ENCODE assay signal across 8 cellular contexts in the genomic region with DNA sequence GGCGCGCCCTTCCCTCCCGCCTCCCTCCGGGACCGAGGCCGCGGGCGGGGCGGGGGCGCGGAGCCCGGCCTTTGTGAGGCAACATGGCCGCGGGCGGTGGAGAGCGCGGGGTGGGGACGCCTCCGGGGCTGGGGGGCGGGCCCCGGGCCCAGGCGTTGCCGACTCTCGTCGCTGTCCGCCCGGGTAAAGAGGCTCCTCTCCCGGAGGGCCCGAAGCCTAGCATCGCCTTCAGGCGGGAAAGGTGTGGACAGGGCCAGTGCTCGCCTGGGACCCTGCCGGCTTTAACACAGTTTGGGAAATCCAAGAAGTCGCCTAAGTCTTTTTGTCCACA. TPM values are rescaled to one million over a fixed set of nuclear protein-coding genes. Genes with fewer than 3 reads are reported as not detected.
DNase-seq lines count a peak whose midpoint lies in the region; ATAC-seq and TF ChIP-seq lines count a peak whose summit lies in the region.

No MANE protein-coding gene starts in this region.

- H3K4me1 ChIP-seq in PC-9 (replicated peaks; ENCODE audit: insufficient read depth), result peaks cover 4% of the 10 kb centered on the region; the same call in 1 of the 2 replicates

- peaks cover 50% of the 10 kb centered on the region for H3K79me2 ChIP-seq in PC-9 (ENCODE audit: low read depth)

- H3K27me3 ChIP-seq in PC-9 (ENCODE audit: insufficient read depth, low read depth), result no peaks in the 10 kb centered on the region

- peaks cover 42% of the 10 kb centered on the region for H3K4me1 Mint-ChIP-seq in type B pancreatic cell (ENCODE audit: unreplicated experiment)

- CTCF ChIA-PET in PC-9 (lab: Charles Lee), result no interaction called here

- peak overlapping the region; percentile 90 for H3K4me2 ChIP-seq in PC-9

- no peaks in the 10 kb centered on the region for H3K36me3 ChIP-seq in PC-9 (ENCODE audit: low read depth)

- H2AFZ ChIP-seq in PC-9, result 0 out of 2 replicates have a peak overlapping the region, but pooled peaks have one; percentile 48

- no peaks in the 10 kb centered on the region for H3K27me3 Mint-ChIP-seq in type B pancreatic cell

- intact Hi-C loops in PC-9 (cut with micrococcal nuclease; ENCODE audit: unreplicated experiment) (loop anchor here (2.0 kb wide), 1 partner anchor 36 kb away; the partner anchor contains the start of genes RANBP1 and TRMT2A), Right ventricle myocardium superior (cut with DNase I) (no loop called here), posterior cingulate gyrus (cut with DNase I) (loop anchor here (1.0 kb wide), 1 partner anchor 37 kb away; the partner anchor contains the start of gene TRMT2A)

- TF ChIP-seq CTCF in AG10803 (conservative IDR thresholded peaks at IDR 0.05; ENCODE audit: low read length), result no peak
- no peak for TF ChIP-seq CTCF in PC-9 (conservative IDR thresholded peaks at IDR 0.05)
- no peak for TF ChIP-seq CTCF in type B pancreatic cell (conservative IDR thresholded peaks at IDR 0.05)

- peak overlapping the region; percentile 95 for H3K4me3 Mint-ChIP-seq in type B pancreatic cell

- no peaks in the 10 kb centered on the region for H3K9me2 ChIP-seq in PC-9 (ENCODE audit: insufficient read depth)

- POLR2A ChIA-PET in PC-9 (lab: Charles Lee; ENCODE audit: unreplicated experiment), result interaction anchor here (0.6 kb wide), 1 partner anchor 18 kb away, joined by 6 read pairs; no protein-coding TSS in a partner anchor

- ATAC-seq in GM18858 (IDR thresholded peaks at IDR 0.05; ENCODE audit: unreplicated experiment) (peak; percentile 41), HG03066 (IDR thresholded peaks at IDR 0.05; ENCODE audit: low read depth, unreplicated experiment) (peak; percentile 50), Right ventricle myocardium superior (ENCODE audit: poor library complexity) (peak; percentile 47)

- H3K27ac Mint-ChIP-seq in type B pancreatic cell, result peak overlapping the region; percentile 76

- peaks cover 11% of the 10 kb centered on the region for H3K36me3 Mint-ChIP-seq in type B pancreatic cell

- peak overlapping the region; percentile 50 for H3K27ac ChIP-seq in PC-9

- no peaks in the 10 kb centered on the region for H3K9me3 ChIP-seq in PC-9 (ENCODE audit: insufficient read depth, low read depth)

- H3F3A ChIP-seq in PC-9 (ENCODE audit: insufficient read depth, low read depth), result peaks cover 16% of the 10 kb centered on the region

- H4K20me1 ChIP-seq in PC-9 (ENCODE audit: insufficient read depth), result peaks cover 21% of the 10 kb centered on the region

- DNase-seq in AG10803 (ENCODE audit: low read depth) (peak; percentile 49), PC-9 (peak in 1 of 2 experiments; percentile 59), Right ventricle myocardium superior (peak; percentile 78), posterior cingulate gyrus (peak in 7 of 10 donors; percentile 28 to 91 (median 42)), type B pancreatic cell (ENCODE audit: extremely low spot score, unreplicated experiment) (no peak)
- peak; percentile 78 for DNase-seq in activated naive CD4-positive, alpha-beta T cell treated with anti-CD3 and anti-CD28 coated beads, Interleukin-2, amount 50 U/mL, for 16 hours

- BruUV-seq in PC-9 (replicated peaks; lab: Mats Ljungman, UMichigan), result no TSS peak

- H3K4me3 ChIP-seq in AG10803 (ENCODE audit: low read length) (peak overlapping the region; percentile 73), PC-9 (peak overlapping the region; percentile 74)

- no peaks in the 10 kb centered on the region for H3K9me3 Mint-ChIP-seq in type B pancreatic cell

RNA-seq across cellular contexts. Expression of gene DGCR8, which starts 0.4 kb away (rescaled TPM):
- 31.9 and 34.7 TPM in 2 replicates for total RNA-seq in PC-9 (2021)
- 15.4 TPM for total RNA-seq in Right ventricle myocardium superior
- 39.0 and 61.3 TPM in 2 replicates for total RNA-seq in type B pancreatic cell (ENCODE audit: low replicate concordance)

RNA-seq across cellular contexts. Expression of gene RANBP1, which starts 35.5 kb away (rescaled TPM):
- total RNA-seq in PC-9 (2021) (168 and 175 TPM in 2 replicates), Right ventricle myocardium superior (32.7 TPM), type B pancreatic cell (ENCODE audit: low replicate concordance) (129 and 235 TPM in 2 replicates)

RNA-seq across cellular contexts. Expression of gene TRMT2A, which starts 36.6 kb away (rescaled TPM):
- total RNA-seq in PC-9 (2021) (31.5 and 32.7 TPM in 2 replicates), Right ventricle myocardium superior (21.9 TPM), type B pancreatic cell (ENCODE audit: low replicate concordance) (57.7 and 64.8 TPM in 2 replicates)

RNA-seq across cellular contexts. Expression of gene ZDHHC8, which starts 51.2 kb away (rescaled TPM):
- total RNA-seq in PC-9 (2021) (34.4 and 46.8 TPM in 2 replicates), Right ventricle myocardium superior (39.2 TPM), type B pancreatic cell (ENCODE audit: low replicate concordance) (55.2 and 73.6 TPM in 2 replicates)

RNA-seq across cellular contexts. Expression of gene TANGO2, which starts 59.5 kb away (rescaled TPM):
- total RNA-seq in PC-9 (2021) (22.4 and 25.0 TPM in 2 replicates), Right ventricle myocardium superior (62.3 TPM), type B pancreatic cell (ENCODE audit: low replicate concordance) (17.4 and 32.1 TPM in 2 replicates)
